1 cellular context compared by ENCODE assay signal in the genomic region with DNA sequence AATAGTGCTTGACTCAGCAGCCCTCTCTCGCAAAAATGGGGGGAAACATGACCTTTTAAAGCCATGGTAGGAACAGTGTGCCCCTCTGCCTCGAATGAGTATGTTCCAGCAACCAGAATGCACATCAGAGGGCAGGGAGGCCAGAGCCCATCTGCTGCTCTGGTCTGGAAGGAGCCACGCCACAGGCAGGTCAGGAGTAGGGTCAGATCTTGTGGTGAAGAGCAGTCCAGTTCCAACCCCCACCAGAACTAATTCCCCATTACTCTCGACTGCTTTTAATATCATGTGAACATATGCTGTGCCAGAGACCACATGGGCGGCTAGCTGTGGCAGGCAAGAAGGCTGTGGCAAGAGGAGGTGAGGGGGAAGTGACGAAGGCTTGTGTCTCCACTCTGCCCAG.
TF ChIP-seq lines count a peak whose summit lies in the region.

No MANE protein-coding gene starts in this region.

TF ChIP-seq in H1, 55 proteins besides CTCF, POLR2A, EP300 and RAD21:
- TF ChIP-seq KDM4A (IDR thresholded peaks at IDR 0.05; ENCODE audit: low read depth, low read length, severe bottlenecking) (no peak), GABPA (IDR thresholded peaks at IDR 0.05; ENCODE audit: borderline replicate concordance, insufficient read depth, low read length) (no peak), ZNF274 (IDR thresholded peaks at IDR 0.05; ENCODE audit: borderline replicate concordance, extremely low read depth, low read length) (no peak), POLR2AphosphoS5 (IDR thresholded peaks at IDR 0.05; ENCODE audit: low read depth, low read length) (no peak), EZH2 (IDR thresholded peaks at IDR 0.05; ENCODE audit: low read depth, low read length, severe bottlenecking) (no peak), CTBP2 (IDR thresholded peaks at IDR 0.05; ENCODE audit: borderline replicate concordance, insufficient read depth, insufficient read length, low read length) (no peak), JUN (IDR thresholded peaks at IDR 0.05; ENCODE audit: low read depth, low read length) (no peak), BRCA1 (IDR thresholded peaks at IDR 0.05; ENCODE audit: low read depth, low read length) (no peak), SIRT6 (IDR thresholded peaks at IDR 0.05; ENCODE audit: low read length) (no peak), ASH2L (IDR thresholded peaks at IDR 0.05; ENCODE audit: low read length) (no peak), GTF2F1 (IDR thresholded peaks at IDR 0.05; ENCODE audit: borderline replicate concordance, low read depth, low read length) (no peak), HDAC2 (IDR thresholded peaks at IDR 0.05; ENCODE audit: borderline replicate concordance in 1 of 2, low read depth in 2 of 2, low read length in 2 of 2) (no peak), YY1 (IDR thresholded peaks at IDR 0.05; ENCODE audit: low read depth, low read length) (no peak), JUND (IDR thresholded peaks at IDR 0.05; ENCODE audit: low read length) (no peak), KDM1A (IDR thresholded peaks at IDR 0.05; ENCODE audit: borderline replicate concordance, low read length) (no peak), EGR1 (IDR thresholded peaks at IDR 0.05; ENCODE audit: borderline replicate concordance, low read depth, low read length) (no peak)
- TF ChIP-seq, protein P1, sequence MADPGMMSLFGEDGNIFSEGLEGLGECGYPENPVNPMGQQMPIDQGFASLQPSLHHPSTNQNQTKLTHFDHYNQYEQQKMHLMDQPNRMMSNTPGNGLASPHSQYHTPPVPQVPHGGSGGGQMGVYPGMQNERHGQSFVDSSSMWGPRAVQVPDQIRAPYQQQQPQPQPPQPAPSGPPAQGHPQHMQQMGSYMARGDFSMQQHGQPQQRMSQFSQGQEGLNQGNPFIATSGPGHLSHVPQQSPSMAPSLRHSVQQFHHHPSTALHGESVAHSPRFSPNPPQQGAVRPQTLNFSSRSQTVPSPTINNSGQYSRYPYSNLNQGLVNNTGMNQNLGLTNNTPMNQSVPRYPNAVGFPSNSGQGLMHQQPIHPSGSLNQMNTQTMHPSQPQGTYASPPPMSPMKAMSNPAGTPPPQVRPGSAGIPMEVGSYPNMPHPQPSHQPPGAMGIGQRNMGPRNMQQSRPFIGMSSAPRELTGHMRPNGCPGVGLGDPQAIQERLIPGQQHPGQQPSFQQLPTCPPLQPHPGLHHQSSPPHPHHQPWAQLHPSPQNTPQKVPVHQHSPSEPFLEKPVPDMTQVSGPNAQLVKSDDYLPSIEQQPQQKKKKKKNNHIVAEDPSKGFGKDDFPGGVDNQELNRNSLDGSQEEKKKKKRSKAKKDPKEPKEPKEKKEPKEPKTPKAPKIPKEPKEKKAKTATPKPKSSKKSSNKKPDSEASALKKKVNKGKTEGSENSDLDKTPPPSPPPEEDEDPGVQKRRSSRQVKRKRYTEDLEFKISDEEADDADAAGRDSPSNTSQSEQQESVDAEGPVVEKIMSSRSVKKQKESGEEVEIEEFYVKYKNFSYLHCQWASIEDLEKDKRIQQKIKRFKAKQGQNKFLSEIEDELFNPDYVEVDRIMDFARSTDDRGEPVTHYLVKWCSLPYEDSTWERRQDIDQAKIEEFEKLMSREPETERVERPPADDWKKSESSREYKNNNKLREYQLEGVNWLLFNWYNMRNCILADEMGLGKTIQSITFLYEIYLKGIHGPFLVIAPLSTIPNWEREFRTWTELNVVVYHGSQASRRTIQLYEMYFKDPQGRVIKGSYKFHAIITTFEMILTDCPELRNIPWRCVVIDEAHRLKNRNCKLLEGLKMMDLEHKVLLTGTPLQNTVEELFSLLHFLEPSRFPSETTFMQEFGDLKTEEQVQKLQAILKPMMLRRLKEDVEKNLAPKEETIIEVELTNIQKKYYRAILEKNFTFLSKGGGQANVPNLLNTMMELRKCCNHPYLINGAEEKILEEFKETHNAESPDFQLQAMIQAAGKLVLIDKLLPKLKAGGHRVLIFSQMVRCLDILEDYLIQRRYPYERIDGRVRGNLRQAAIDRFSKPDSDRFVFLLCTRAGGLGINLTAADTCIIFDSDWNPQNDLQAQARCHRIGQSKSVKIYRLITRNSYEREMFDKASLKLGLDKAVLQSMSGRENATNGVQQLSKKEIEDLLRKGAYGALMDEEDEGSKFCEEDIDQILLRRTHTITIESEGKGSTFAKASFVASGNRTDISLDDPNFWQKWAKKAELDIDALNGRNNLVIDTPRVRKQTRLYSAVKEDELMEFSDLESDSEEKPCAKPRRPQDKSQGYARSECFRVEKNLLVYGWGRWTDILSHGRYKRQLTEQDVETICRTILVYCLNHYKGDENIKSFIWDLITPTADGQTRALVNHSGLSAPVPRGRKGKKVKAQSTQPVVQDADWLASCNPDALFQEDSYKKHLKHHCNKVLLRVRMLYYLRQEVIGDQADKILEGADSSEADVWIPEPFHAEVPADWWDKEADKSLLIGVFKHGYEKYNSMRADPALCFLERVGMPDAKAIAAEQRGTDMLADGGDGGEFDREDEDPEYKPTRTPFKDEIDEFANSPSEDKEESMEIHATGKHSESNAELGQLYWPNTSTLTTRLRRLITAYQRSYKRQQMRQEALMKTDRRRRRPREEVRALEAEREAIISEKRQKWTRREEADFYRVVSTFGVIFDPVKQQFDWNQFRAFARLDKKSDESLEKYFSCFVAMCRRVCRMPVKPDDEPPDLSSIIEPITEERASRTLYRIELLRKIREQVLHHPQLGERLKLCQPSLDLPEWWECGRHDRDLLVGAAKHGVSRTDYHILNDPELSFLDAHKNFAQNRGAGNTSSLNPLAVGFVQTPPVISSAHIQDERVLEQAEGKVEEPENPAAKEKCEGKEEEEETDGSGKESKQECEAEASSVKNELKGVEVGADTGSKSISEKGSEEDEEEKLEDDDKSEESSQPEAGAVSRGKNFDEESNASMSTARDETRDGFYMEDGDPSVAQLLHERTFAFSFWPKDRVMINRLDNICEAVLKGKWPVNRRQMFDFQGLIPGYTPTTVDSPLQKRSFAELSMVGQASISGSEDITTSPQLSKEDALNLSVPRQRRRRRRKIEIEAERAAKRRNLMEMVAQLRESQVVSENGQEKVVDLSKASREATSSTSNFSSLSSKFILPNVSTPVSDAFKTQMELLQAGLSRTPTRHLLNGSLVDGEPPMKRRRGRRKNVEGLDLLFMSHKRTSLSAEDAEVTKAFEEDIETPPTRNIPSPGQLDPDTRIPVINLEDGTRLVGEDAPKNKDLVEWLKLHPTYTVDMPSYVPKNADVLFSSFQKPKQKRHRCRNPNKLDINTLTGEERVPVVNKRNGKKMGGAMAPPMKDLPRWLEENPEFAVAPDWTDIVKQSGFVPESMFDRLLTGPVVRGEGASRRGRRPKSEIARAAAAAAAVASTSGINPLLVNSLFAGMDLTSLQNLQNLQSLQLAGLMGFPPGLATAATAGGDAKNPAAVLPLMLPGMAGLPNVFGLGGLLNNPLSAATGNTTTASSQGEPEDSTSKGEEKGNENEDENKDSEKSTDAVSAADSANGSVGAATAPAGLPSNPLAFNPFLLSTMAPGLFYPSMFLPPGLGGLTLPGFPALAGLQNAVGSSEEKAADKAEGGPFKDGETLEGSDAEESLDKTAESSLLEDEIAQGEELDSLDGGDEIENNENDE (IDR thresholded peaks at IDR 0.05; ENCODE audit: insufficient replicate concordance, low read length): no peak
